Comparison of ENCODE assay signal across 9 cellular contexts in genomic region chr2:36486546-36487044, GRCh38.
DNase-seq lines count a peak whose midpoint lies in the region; ATAC-seq and TF ChIP-seq lines count a peak whose summit lies in the region.
"Had no signal": no experiment of that assay in that cellular context is flagged by ENCODE, and none has a peak within 500 bp of the region (broad histone marks: within the 10 kb centered on the region; RNA-seq: fewer than 3 reads in every experiment).

No MANE protein-coding gene starts in this region.

- no peak for ATAC-seq in GM18517 (IDR thresholded peaks at IDR 0.05; ENCODE audit: unreplicated experiment)
- ATAC-seq in HG02885 (IDR thresholded peaks at IDR 0.05; ENCODE audit: poor library complexity, unreplicated experiment): no peak
- ATAC-seq: activated T-helper 17 cell treated with anti-CD3 and anti-CD28 coated beads, Interleukin-2, amount 50 U/mL, for 72 hours had no signal

- no peaks in the 10 kb centered on the region for H3K9me3 Mint-ChIP-seq in nephron progenitor cell
- H3K9me3 Mint-ChIP-seq: activated T-helper 17 cell treated with anti-CD3 and anti-CD28 coated beads, Interleukin-2, amount 50 U/mL, for 72 hours had no signal

- DNase-seq in AG20443 (ENCODE audit: low spot score) (peak; percentile 52), SJCRH30 (peak; percentile 29 to 30), fibroblast of mammary gland (ENCODE audit: low read depth) (peak; percentile 65), nephron progenitor cell (no peak), ecto neural progenitor cell (ENCODE audit: low spot score) (no peak)
- DNase-seq in NK-92 treated with Interleukin-12 subunit alpha and Interleukin-12 subunit beta, amount 100 ng/mL, for 24 hours (lab: John Stamatoyannopoulos, UW): no peak

- H3K27ac Mint-ChIP-seq in nephron progenitor cell: peak overlapping the region; percentile 86
- H3K27ac Mint-ChIP-seq: activated T-helper 17 cell treated with anti-CD3 and anti-CD28 coated beads, Interleukin-2, amount 50 U/mL, for 72 hours had no signal

- 0 out of 2 replicates have a peak, but pooled peaks cover 2% of the 10 kb centered on the region for H3K36me3 ChIP-seq in SJCRH30

- no peaks in the 10 kb centered on the region; the same call in 1 of the 2 replicates for H3K9me3 ChIP-seq in SJCRH30 (replicated peaks)

- H3K4me3 ChIP-seq in SJCRH30: no peak overlapping the region
- H3K4me3 ChIP-seq in fibroblast of mammary gland (ENCODE audit: control insufficient read depth, low read depth, low read length): no peak overlapping the region

- peaks cover 27% of the 10 kb centered on the region for H3K4me1 Mint-ChIP-seq in nephron progenitor cell

- H3K4me3 Mint-ChIP-seq in nephron progenitor cell: no peak overlapping the region
- H3K4me3 Mint-ChIP-seq: activated T-helper 17 cell treated with anti-CD3 and anti-CD28 coated beads, Interleukin-2, amount 50 U/mL, for 72 hours had no signal

- H3K4me1 ChIP-seq in SJCRH30: peaks cover 46% of the 10 kb centered on the region

- no peaks in the 10 kb centered on the region for H3K27me3 ChIP-seq in SJCRH30

- TF ChIP-seq CTCF in fibroblast of mammary gland (conservative IDR thresholded peaks at IDR 0.05; ENCODE audit: control insufficient read depth, insufficient read depth, low read depth, low read length): no peak
- TF ChIP-seq CTCF in nephron progenitor cell (IDR thresholded peaks at IDR 0.05): no peak

- H3K36me3 Mint-ChIP-seq in nephron progenitor cell (ENCODE audit: low read depth): peaks cover 41% of the 10 kb centered on the region

- H3K27me3 Mint-ChIP-seq in nephron progenitor cell (ENCODE audit: low read depth, poor library complexity): no peaks in the 10 kb centered on the region
- H3K27me3 Mint-ChIP-seq: activated T-helper 17 cell treated with anti-CD3 and anti-CD28 coated beads, Interleukin-2, amount 50 U/mL, for 72 hours had no signal

- H3K27ac ChIP-seq in SJCRH30: peak overlapping the region; percentile 56

Comparison
In these comparisons a context has a peak if more than half of its experiments do, and no peak if none do; other contexts are left out.
1. DNase-seq: peak in AG20443 (single experiment), SJCRH30 (2 of 2) and fibroblast of mammary gland (single experiment); none in nephron progenitor cell (single experiment), NK-92 treated with Interleukin-12 subunit alpha and Interleukin-12 subunit beta, amount 100 ng/mL, for 24 hours (single experiment) and ecto neural progenitor cell (single experiment).